8 cellular contexts compared by ENCODE assay signal in genomic region chr10:113108180-113108835, GRCh38.
A peak's percentile ranks its signal among the peaks of the same experiment; 100 is the strongest.
DNase-seq lines count a peak whose midpoint lies in the region; ATAC-seq and TF ChIP-seq lines count a peak whose summit lies in the region.

No MANE protein-coding gene starts in this region.

- no peak for DNase-seq in GM20000 (ENCODE audit: low spot score)
- peak; percentile 36 for DNase-seq in OCI-M1 (lab: John Stamatoyannopoulos, UW)
- DNase-seq in dermis blood vessel endothelial cell: peak; percentile 35
- DNase-seq in HCEC 1CT: no peak
- no peak for DNase-seq in DMS114 treated with DMSO at 0.1 percent for 48 hours (lab: John Stamatoyannopoulos, UW; ENCODE audit: unreplicated experiment)
- DNase-seq in NCI-H1417 treated with DMSO at 0.1 percent for 48 hours (lab: John Stamatoyannopoulos, UW): no peak

- H2AFZ ChIP-seq in parathyroid adenoma: no peak overlapping the region

- H3K4me3 ChIP-seq in parathyroid adenoma (ENCODE audit: low read depth, low read length): no peak overlapping the region

- no peak overlapping the region for H3K9ac ChIP-seq in parathyroid adenoma

- TF ChIP-seq CTCF in GM20000 (IDR thresholded peaks at IDR 0.05; ENCODE audit: extremely low read depth, missing control alignments) (peak; percentile 14), parathyroid adenoma (IDR thresholded peaks at IDR 0.05) (peak; percentile 17)

- no peak for ATAC-seq in GM21825 (IDR thresholded peaks at IDR 0.05; ENCODE audit: unreplicated experiment)

- H3K27me3 ChIP-seq in parathyroid adenoma (ENCODE audit: control insufficient read depth, insufficient read depth, low read length): no peaks in the 10 kb centered on the region

- peaks cover 15% of the 10 kb centered on the region for H3K79me2 ChIP-seq in parathyroid adenoma

- H3K27ac ChIP-seq in parathyroid adenoma: no peak overlapping the region

- H3K9me3 ChIP-seq in parathyroid adenoma (ENCODE audit: control insufficient read depth, low read length): no peaks in the 10 kb centered on the region

- H3K4me1 ChIP-seq in parathyroid adenoma: peaks cover 18% of the 10 kb centered on the region

- H3K36me3 ChIP-seq in parathyroid adenoma (ENCODE audit: control insufficient read depth, insufficient read depth, low read length): no peaks in the 10 kb centered on the region

- no peak overlapping the region for H3K4me2 ChIP-seq in parathyroid adenoma (ENCODE audit: low read length)

Comparison
In these comparisons a context has a peak if more than half of its experiments do, and no peak if none do; other contexts are left out.
1. DNase-seq: peak in OCI-M1 (single experiment) and dermis blood vessel endothelial cell (single experiment); none in GM20000 (single experiment), HCEC 1CT (single experiment), DMS114 treated with DMSO at 0.1 percent for 48 hours (single experiment) and NCI-H1417 treated with DMSO at 0.1 percent for 48 hours (single experiment).